15 cellular contexts compared by ENCODE assay signal in genomic region chr19:33350538-33351309, GRCh38. TPM values are rescaled to one million over a fixed set of nuclear protein-coding genes. Genes with fewer than 3 reads are reported as not detected.
DNase-seq lines count a peak whose midpoint lies in the region; TF ChIP-seq lines count a peak whose summit lies in the region.
"Had no signal": no experiment of that assay in that cellular context is flagged by ENCODE, and none has a peak within 500 bp of the region (broad histone marks: within the 10 kb centered on the region; RNA-seq: fewer than 3 reads in every experiment).

No MANE protein-coding gene starts in this region.

- H3K27ac Mint-ChIP-seq in mesothelial cell of epicardium (no peak overlapping the region), osteocyte (ENCODE audit: unreplicated experiment) (no peak overlapping the region)
- H3K27ac Mint-ChIP-seq: activated CD4-positive, alpha-beta T cell treated with anti-CD3 and anti-CD28 coated beads, Interleukin-2, amount 10 ng/mL, durations not matched to agents 24 days and 14 days; activated T-helper 2 cell treated with anti-CD3 and anti-CD28 coated beads, Interferon-gamma antibody, Interleukin-2, Interleukin-4, amounts not matched to agents 10 μg/mL and 5 μg/mL and 100 μg/mL, durations not matched to agents 14 hours and 24 hours and 36 hours had no signal

- peak; percentile 64 for DNase-seq in GM04504 (ENCODE audit: low read depth)
- peak; percentile 83 for DNase-seq in RKO (ENCODE audit: low spot score)
- peak; percentile 78 for DNase-seq in fibroblast of gingiva (ENCODE audit: low read depth)
- DNase-seq in skeletal muscle cell (ENCODE audit: low read depth): peak; percentile 67
- no peak for DNase-seq in mesothelial cell of epicardium (ENCODE audit: low spot score in 2 of 2, unreplicated experiment in 2 of 2)
- no peak for DNase-seq in activated CD4-positive, alpha-beta T cell treated with anti-CD3 and anti-CD28 coated beads, Interleukin-2, amount 50 U/mL, for 4 hours
- DNase-seq in osteocyte (ENCODE audit: extremely low spot score, unreplicated experiment): no peak
- DNase-seq: activated CD4-positive, alpha-beta T cell treated with anti-CD3 and anti-CD28 coated beads, Interleukin-2, amount 10 ng/mL, durations not matched to agents 24 days and 14 days; mesendoderm; NCI-H1092 treated with DMSO at 0.1 percent for 48 hours; NCI-H510A; substantia nigra; T-helper 2 cell had no signal

- H3K4me1 Mint-ChIP-seq in mesothelial cell of epicardium (no peaks in the 10 kb centered on the region), osteocyte (ENCODE audit: unreplicated experiment) (no peaks in the 10 kb centered on the region)
- H3K4me1 Mint-ChIP-seq: activated CD4-positive, alpha-beta T cell treated with anti-CD3 and anti-CD28 coated beads, Interleukin-2, amount 10 ng/mL, durations not matched to agents 24 days and 14 days had no signal

- H3K4me3 ChIP-seq in skeletal muscle cell (ENCODE audit: low read depth, low read length): no peak overlapping the region
- H3K4me3 ChIP-seq: body of pancreas had no signal

- H3K36me3 Mint-ChIP-seq in mesothelial cell of epicardium (peaks cover under 1% of the 10 kb centered on the region), osteocyte (ENCODE audit: unreplicated experiment) (no peaks in the 10 kb centered on the region)

- TF ChIP-seq CTCF in mesothelial cell of epicardium (IDR thresholded peaks at IDR 0.05; ENCODE audit: unreplicated experiment) (no peak), osteocyte (IDR thresholded peaks at IDR 0.05) (no peak)

- H3K27me3 Mint-ChIP-seq in mesothelial cell of epicardium (ENCODE audit: low read depth) (peaks cover 31% of the 10 kb centered on the region), osteocyte (ENCODE audit: unreplicated experiment) (peaks cover 31% of the 10 kb centered on the region)

- H3K4me3 Mint-ChIP-seq in mesothelial cell of epicardium (no peak overlapping the region), osteocyte (ENCODE audit: unreplicated experiment) (no peak overlapping the region)
- H3K4me3 Mint-ChIP-seq: activated CD4-positive, alpha-beta T cell treated with anti-CD3 and anti-CD28 coated beads, Interleukin-2, amount 10 ng/mL, durations not matched to agents 24 days and 14 days had no signal

- peaks cover 6% of the 10 kb centered on the region for H3K9me3 Mint-ChIP-seq in mesothelial cell of epicardium
- peaks cover 5% of the 10 kb centered on the region for H3K9me3 Mint-ChIP-seq in osteocyte (ENCODE audit: unreplicated experiment)
- H3K9me3 Mint-ChIP-seq: activated T-helper 2 cell treated with anti-CD3 and anti-CD28 coated beads, Interferon-gamma antibody, Interleukin-2, Interleukin-4, amounts not matched to agents 10 μg/mL and 5 μg/mL and 100 μg/mL, durations not matched to agents 14 hours and 24 hours and 36 hours had no signal

RNA-seq across cellular contexts. Expression of gene CEBPG, which starts 22.8 kb away (rescaled TPM):
- total RNA-seq in mesothelial cell of epicardium (19.5 to 20.6 TPM (median 19.8 TPM) in 3 replicates), osteocyte (39.7 and 41.1 TPM in 2 replicates)

RNA-seq across cellular contexts. Expression of gene CEBPA, which starts 48.4 kb away (rescaled TPM):
- total RNA-seq in mesothelial cell of epicardium: 8.5 to 10.1 TPM (median 9.4 TPM) in 3 replicates
- total RNA-seq in osteocyte: 0.86 and 1.4 TPM in 2 replicates

Comparison
In these comparisons a context has a peak if more than half of its experiments do, and no peak if none do; other contexts are left out.
1. DNase-seq: peak in GM04504 (single experiment), RKO (single experiment), fibroblast of gingiva (single experiment) and skeletal muscle cell (single experiment); none in mesothelial cell of epicardium (0 of 2), activated CD4-positive, alpha-beta T cell treated with anti-CD3 and anti-CD28 coated beads, Interleukin-2, amount 50 U/mL, for 4 hours (0 of 2) and osteocyte (single experiment).